3 cellular contexts compared by ENCODE assay signal in the genomic region with DNA sequence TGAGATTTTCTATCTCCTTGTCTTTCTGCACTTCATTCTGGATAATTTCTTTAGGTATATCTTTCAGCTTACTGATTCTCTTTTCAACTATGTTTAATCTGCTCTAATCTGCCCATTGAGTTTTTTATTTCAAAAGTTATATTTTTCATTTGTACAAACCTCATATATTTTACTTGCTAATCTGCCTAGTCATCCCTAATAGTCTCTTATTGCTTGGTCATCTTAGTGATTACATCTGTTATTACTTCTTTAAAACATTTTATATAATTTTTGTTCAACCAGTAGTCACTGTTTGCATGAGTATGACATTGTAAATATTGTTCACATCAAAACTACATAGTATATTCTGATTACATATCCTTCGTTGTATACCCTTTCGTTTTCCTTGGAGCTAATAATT.
TF ChIP-seq lines count a peak whose summit lies in the region.

No MANE protein-coding gene starts in this region.

TF ChIP-seq in A549, 52 proteins besides CTCF, POLR2A, EP300 and RAD21:
- TF ChIP-seq MYC (IDR thresholded peaks at IDR 0.05; ENCODE audit: borderline replicate concordance, low read length) (no peak), EHMT2 (IDR thresholded peaks at IDR 0.05; ENCODE audit: low read depth) (no peak)

TF ChIP-seq in GM12891, 5 proteins besides CTCF, POLR2A, EP300 and RAD21:
- no peak for TF ChIP-seq POU2F2 (IDR thresholded peaks at IDR 0.05; ENCODE audit: low read depth, low read length)
- no peak for TF ChIP-seq SPI1 (IDR thresholded peaks at IDR 0.05; ENCODE audit: low read depth, low read length)
- no peak for TF ChIP-seq POLR2AphosphoS5 (IDR thresholded peaks at IDR 0.05; ENCODE audit: low read depth, low read length)
- no peak for TF ChIP-seq PAX5 (IDR thresholded peaks at IDR 0.05; ENCODE audit: insufficient read depth, low read length, severe bottlenecking)
- TF ChIP-seq TAF1 (IDR thresholded peaks at IDR 0.05; ENCODE audit: low read depth, low read length) = no peak

TF ChIP-seq in HepG2, 621 proteins besides CTCF, POLR2A, EP300 and RAD21:
- TF ChIP-seq ZNF761 (CRISPR knock-in tag; conservative IDR thresholded peaks at IDR 0.05) = no peak
- TF ChIP-seq SAFB2 (CRISPR knock-in tag; IDR thresholded peaks at IDR 0.05; ENCODE audit: borderline replicate concordance, low read depth) = no peak
- no peak for TF ChIP-seq SP2 (CRISPR knock-in tag; IDR thresholded peaks at IDR 0.05)
- TF ChIP-seq ZNF17 (CRISPR knock-in tag; IDR thresholded peaks at IDR 0.05) = no peak
- no peak for TF ChIP-seq EEA1 (CRISPR knock-in tag; IDR thresholded peaks at IDR 0.05; ENCODE audit: borderline replicate concordance)
- no peak for TF ChIP-seq MTA1 (CRISPR knock-in tag; IDR thresholded peaks at IDR 0.05; ENCODE audit: borderline replicate concordance)
- TF ChIP-seq ZNF432 (CRISPR knock-in tag; IDR thresholded peaks at IDR 0.05; ENCODE audit: borderline replicate concordance) = no peak
- no peak for TF ChIP-seq TAF15 (IDR thresholded peaks at IDR 0.05; ENCODE audit: low read depth, low read length, poor library complexity, severe bottlenecking)
- no peak for TF ChIP-seq RARA (CRISPR knock-in tag; IDR thresholded peaks at IDR 0.05)
- no peak for TF ChIP-seq ZSCAN29 (CRISPR knock-in tag; conservative IDR thresholded peaks at IDR 0.05)
- TF ChIP-seq CEBPZ (IDR thresholded peaks at IDR 0.05; ENCODE audit: low read length) = no peak
- TF ChIP-seq ZNF496 (CRISPR knock-in tag; IDR thresholded peaks at IDR 0.05; ENCODE audit: insufficient replicate concordance) = no peak
- no peak for TF ChIP-seq ZNF660 (CRISPR knock-in tag; IDR thresholded peaks at IDR 0.05; ENCODE audit: borderline replicate concordance, low read depth)
- no peak for TF ChIP-seq KMT2A (CRISPR knock-in tag; IDR thresholded peaks at IDR 0.05)
- no peak for TF ChIP-seq KIAA2018 (CRISPR knock-in tag; IDR thresholded peaks at IDR 0.05; ENCODE audit: borderline replicate concordance)
- TF ChIP-seq, protein P1, sequence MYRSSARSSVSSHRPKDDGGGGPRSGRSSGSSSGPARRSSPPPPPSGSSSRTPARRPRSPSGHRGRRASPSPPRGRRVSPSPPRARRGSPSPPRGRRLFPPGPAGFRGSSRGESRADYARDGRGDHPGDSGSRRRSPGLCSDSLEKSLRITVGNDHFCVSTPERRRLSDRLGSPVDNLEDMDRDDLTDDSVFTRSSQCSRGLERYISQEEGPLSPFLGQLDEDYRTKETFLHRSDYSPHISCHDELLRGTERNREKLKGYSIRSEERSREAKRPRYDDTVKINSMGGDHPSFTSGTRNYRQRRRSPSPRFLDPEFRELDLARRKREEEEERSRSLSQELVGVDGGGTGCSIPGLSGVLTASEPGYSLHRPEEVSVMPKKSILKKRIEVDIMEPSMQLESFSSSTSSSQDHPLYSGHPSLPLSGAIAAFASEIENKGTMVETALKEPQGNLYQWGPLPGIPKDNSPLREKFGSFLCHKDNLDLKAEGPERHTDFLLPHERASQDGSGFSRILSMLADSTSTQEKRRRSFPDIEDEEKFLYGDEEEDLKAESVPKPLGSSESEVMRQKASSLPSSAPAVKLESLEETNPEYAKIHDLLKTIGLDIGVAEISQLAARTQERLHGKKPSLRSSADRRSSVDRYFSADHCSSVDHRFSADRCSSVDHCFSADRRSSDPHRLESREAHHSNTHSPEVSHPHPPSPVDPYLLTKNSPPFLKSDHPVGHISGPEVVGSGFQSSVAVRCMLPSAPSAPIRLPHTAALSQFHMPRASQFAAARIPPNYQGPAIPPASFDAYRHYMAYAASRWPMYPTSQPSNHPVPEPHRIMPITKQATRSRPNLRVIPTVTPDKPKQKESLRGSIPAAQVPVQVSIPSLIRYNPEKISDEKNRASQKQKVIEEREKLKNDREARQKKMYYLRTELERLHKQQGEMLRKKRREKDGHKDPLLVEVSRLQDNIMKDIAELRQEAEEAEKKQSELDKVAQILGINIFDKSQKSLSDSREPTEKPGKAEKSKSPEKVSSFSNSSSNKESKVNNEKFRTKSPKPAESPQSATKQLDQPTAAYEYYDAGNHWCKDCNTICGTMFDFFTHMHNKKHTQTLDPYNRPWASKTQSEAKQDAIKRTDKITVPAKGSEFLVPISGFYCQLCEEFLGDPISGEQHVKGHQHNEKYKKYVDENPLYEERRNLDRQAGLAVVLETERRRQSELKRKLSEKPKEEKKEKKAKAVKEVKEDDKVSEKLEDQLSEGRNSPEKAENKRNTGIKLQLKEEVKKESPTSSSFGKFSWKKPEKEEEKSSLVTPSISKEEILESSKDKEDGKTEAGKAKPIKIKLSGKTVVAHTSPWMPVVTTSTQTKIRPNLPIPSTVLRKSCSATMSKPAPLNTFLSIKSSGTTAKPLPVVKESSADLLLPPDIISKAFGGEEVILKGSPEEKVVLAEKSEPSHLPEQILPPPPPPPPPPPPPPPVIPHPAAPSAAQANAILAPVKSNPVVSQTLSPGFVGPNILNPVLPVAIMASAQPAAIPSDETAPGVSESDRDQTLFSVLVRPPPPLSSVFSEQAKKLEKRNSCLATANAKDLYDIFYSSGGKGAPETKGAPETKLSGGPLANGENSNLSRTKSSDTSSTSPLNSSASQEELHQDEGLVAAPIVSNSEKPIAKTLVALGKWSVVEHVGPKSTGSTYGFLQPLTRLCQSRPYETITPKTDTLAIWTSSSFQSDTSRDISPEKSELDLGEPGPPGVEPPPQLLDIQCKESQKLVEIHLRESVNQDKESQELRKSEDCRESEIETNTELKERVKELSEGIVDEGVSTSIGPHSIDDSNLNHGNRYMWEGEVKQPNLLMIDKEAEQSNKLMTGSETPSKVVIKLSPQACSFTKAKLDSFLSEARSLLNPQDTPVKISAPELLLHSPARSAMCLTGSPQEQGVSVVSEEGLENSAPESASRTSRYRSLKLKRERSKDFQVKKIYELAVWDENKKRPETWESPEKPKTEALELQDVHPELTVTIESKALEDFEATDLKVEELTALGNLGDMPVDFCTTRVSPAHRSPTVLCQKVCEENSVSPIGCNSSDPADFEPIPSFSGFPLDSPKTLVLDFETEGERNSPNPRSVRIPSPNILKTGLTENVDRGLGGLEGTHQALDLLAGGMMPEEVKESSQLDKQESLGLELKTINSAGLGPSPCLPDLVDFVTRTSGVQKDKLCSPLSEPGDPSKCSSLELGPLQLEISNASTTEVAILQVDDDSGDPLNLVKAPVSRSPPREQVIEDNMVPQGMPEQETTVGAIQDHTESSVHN (CRISPR knock-in tag; IDR thresholded peaks at IDR 0.05) = no peak
- TF ChIP-seq MBNL3 (CRISPR knock-in tag; conservative IDR thresholded peaks at IDR 0.05) = no peak
- TF ChIP-seq PHF5A (CRISPR knock-in tag; IDR thresholded peaks at IDR 0.05; ENCODE audit: low read depth, unreplicated experiment) = no peak
TF ChIP-seq in HepG2: peak in this region for 0.
